ENCODE assay signal across 8 cellular contexts in genomic region chr9:134443169-134444039, GRCh38.
DNase-seq lines count a peak whose midpoint lies in the region; ATAC-seq and TF ChIP-seq lines count a peak whose summit lies in the region.

No MANE protein-coding gene starts in this region.

- DNase-seq in C1 segment of cervical spinal cord (lab: John Stamatoyannopoulos, UW), result peak; percentile 5 to 82 (median 66)
- DNase-seq in HuH-7 (ENCODE audit: low spot score), result peak; percentile 98
- DNase-seq in PC-9, result peak; percentile 89 to 95
- peak; percentile 85 for DNase-seq in activated T-cell treated with anti-CD3 and anti-CD28 coated beads, Interleukin-2, amount 50 U/mL, for 1 hour
- DNase-seq in erythroblast (lab: John Stamatoyannopoulos, UW), result peak; percentile 82 to 90
- DNase-seq in naive thymus-derived CD4-positive, alpha-beta T cell, result peak; percentile 72 to 86 (median 83)
- DNase-seq in stimulated activated CD8-positive, alpha-beta memory T cell treated with anti-CD3 and anti-CD28 coated beads, Interleukin-7, amount 100 ng/mL, for 24 hours (ENCODE audit: low read depth), result peak; percentile 70

- H3K27ac ChIP-seq in PC-9, result no peak overlapping the region
- H3K27ac ChIP-seq in naive thymus-derived CD4-positive, alpha-beta T cell (ENCODE audit: low read depth, low read length), result no peak overlapping the region

- peaks cover 0 to 8% (median 0%) of the 10 kb centered on the region in 11 donors for H3K9me3 Mint-ChIP-seq in naive thymus-derived CD4-positive, alpha-beta T cell

- 0 out of 2 replicates have a peak, but pooled peaks cover 3% of the 10 kb centered on the region for H4K20me1 ChIP-seq in PC-9 (ENCODE audit: insufficient read depth)

- H3K27ac Mint-ChIP-seq in naive thymus-derived CD4-positive, alpha-beta T cell, result peak overlapping the region in 5 of 9 donors; percentile 45 to 77 (median 46)

- H3K9me2 ChIP-seq in PC-9 (ENCODE audit: insufficient read depth), result no peaks in the 10 kb centered on the region

- intact Hi-C loops in PC-9 (cut with micrococcal nuclease; ENCODE audit: unreplicated experiment), result loop anchor here (1.0 to 2.0 kb wide), 5 partner anchors 31 to 273 kb away; partner anchors contain the start of gene RXRA
- intact Hi-C loops in naive thymus-derived CD4-positive, alpha-beta T cell (cut with micrococcal nuclease), result loop anchor here (1.0 to 5.0 kb wide), 8 partner anchors 13 to 375 kb away; partner anchors contain the start of gene BRD3 (in 2 of the 2)

- no peaks in the 10 kb centered on the region for H3K36me3 Mint-ChIP-seq in naive thymus-derived CD4-positive, alpha-beta T cell

- no peaks in the 10 kb centered on the region for H3K27me3 ChIP-seq in PC-9 (ENCODE audit: insufficient read depth, low read depth)
- H3K27me3 ChIP-seq in naive thymus-derived CD4-positive, alpha-beta T cell (ENCODE audit: control insufficient read depth in 2 of 2, insufficient read depth in 2 of 2, low read length in 2 of 2), result no peaks in the 10 kb centered on the region

- H3F3A ChIP-seq in PC-9 (ENCODE audit: insufficient read depth, low read depth), result peaks cover 23% of the 10 kb centered on the region

- H3K4me2 ChIP-seq in PC-9, result peak overlapping the region; percentile 23; the same call in 1 of the 2 replicates

- BruUV-seq in PC-9 (replicated peaks; lab: Mats Ljungman, UMichigan), result no TSS peak

- peaks cover 8 to 20% (median 17%) of the 10 kb centered on the region in 7 donors for H3K4me1 Mint-ChIP-seq in naive thymus-derived CD4-positive, alpha-beta T cell

- TF ChIP-seq POLR2A in erythroblast (IDR thresholded peaks at IDR 0.05; ENCODE audit: low read length), result no peak

- POLR2A ChIA-PET in PC-9 (lab: Charles Lee; ENCODE audit: unreplicated experiment), result interaction anchor here (0.6 to 0.7 kb wide), 5 partner anchors 36 to 267 kb away, joined by 3 to 5 read pairs (median 5); no protein-coding TSS in a partner anchor
- POLR2A ChIA-PET in naive thymus-derived CD4-positive, alpha-beta T cell (lab: Charles Lee), result interaction anchor here (0.9 to 2.0 kb wide), 2 partner anchors 272 to 279 kb away, joined by 3 to 8 read pairs; partner anchors contain the start of gene RNU6ATAC

- CTCF ChIA-PET in PC-9 (lab: Charles Lee), result interaction anchor here (0.6 to 1.5 kb wide), 4 partner anchors 116 to 434 kb away, joined by 3 to 13 read pairs (median 4); no protein-coding TSS in a partner anchor
- CTCF ChIA-PET in naive thymus-derived CD4-positive, alpha-beta T cell (lab: Charles Lee), result interaction anchor here (0.6 to 1.9 kb wide), 13 partner anchors 13 to 311 kb away, joined by 3 to 12 read pairs (median 3); no protein-coding TSS in a partner anchor

- peak; percentile 87 for ATAC-seq in GM19351 (IDR thresholded peaks at IDR 0.05; ENCODE audit: unreplicated experiment)
- peak; percentile 98 for ATAC-seq in naive thymus-derived CD4-positive, alpha-beta T cell

- H3K4me3 ChIP-seq in PC-9, result no peak overlapping the region
- peak overlapping the region; percentile 27 for H3K4me3 ChIP-seq in naive thymus-derived CD4-positive, alpha-beta T cell (ENCODE audit: low read length)

- no peaks in the 10 kb centered on the region for H3K9me3 ChIP-seq in PC-9 (ENCODE audit: insufficient read depth, low read depth)
- H3K9me3 ChIP-seq in naive thymus-derived CD4-positive, alpha-beta T cell (ENCODE audit: control insufficient read depth in 2 of 3, low read length in 3 of 3), result peaks cover 0 to 2% (median 0%) of the 10 kb centered on the region in 3 experiments

- H2AFZ ChIP-seq in PC-9, result no peak overlapping the region

- H3K4me3 Mint-ChIP-seq in naive thymus-derived CD4-positive, alpha-beta T cell, result peak overlapping the region in 3 of 10 donors; percentile 21 to 47 (median 25)

- TF ChIP-seq CTCF in PC-9 (conservative IDR thresholded peaks at IDR 0.05), result peak; percentile 96

- peaks cover 6% of the 10 kb centered on the region for H3K4me1 ChIP-seq in PC-9 (replicated peaks; ENCODE audit: insufficient read depth)
- H3K4me1 ChIP-seq in naive thymus-derived CD4-positive, alpha-beta T cell (ENCODE audit: control insufficient read depth in 2 of 2, insufficient read depth in 2 of 2, low read length in 2 of 2), result peaks cover 11 to 19% of the 10 kb centered on the region in 2 donors

- H3K27me3 Mint-ChIP-seq in naive thymus-derived CD4-positive, alpha-beta T cell, result peaks cover 0 to 9% (median 3%) of the 10 kb centered on the region in 5 donors

- no peaks in the 10 kb centered on the region for H3K79me2 ChIP-seq in PC-9 (ENCODE audit: low read depth)

- no peaks in the 10 kb centered on the region for H3K36me3 ChIP-seq in PC-9 (ENCODE audit: low read depth)
- no peaks in the 10 kb centered on the region for H3K36me3 ChIP-seq in naive thymus-derived CD4-positive, alpha-beta T cell (ENCODE audit: control insufficient read depth in 2 of 3, insufficient read depth in 3 of 3, low read length in 3 of 3)
